Comparison of ENCODE assay signal across 9 cellular contexts in genomic region chr1:30778156-30778978, GRCh38. TPM values are rescaled to one million over a fixed set of nuclear protein-coding genes. Genes with fewer than 3 reads are reported as not detected.
A peak's percentile ranks its signal among the peaks of the same experiment; 100 is the strongest.
DNase-seq lines count a peak whose midpoint lies in the region; TF ChIP-seq lines count a peak whose summit lies in the region.
"Had no signal": no experiment of that assay in that cellular context is flagged by ENCODE, and none has a peak within 500 bp of the region (broad histone marks: within the 10 kb centered on the region; RNA-seq: fewer than 3 reads in every experiment).

No MANE protein-coding gene starts in this region.

- CTCF ChIA-PET in Calu3 (lab: Charles Lee), result interaction anchor here (1.1 to 3.4 kb wide), 3 partner anchors 10 to 57 kb away, joined by 3 to 116 read pairs (median 6); partner anchors contain the start of gene MATN1

- H3K18ac ChIP-seq in trophoblast cell (ENCODE audit: low read length), result no peak overlapping the region

- no peaks in the 10 kb centered on the region for H3K9me2 ChIP-seq in hepatocyte (replicated peaks; ENCODE audit: insufficient read depth)

- no peak overlapping the region for H2BK5ac ChIP-seq in trophoblast cell (ENCODE audit: low read depth, low read length, poor library complexity)

- no peak overlapping the region for H4K91ac ChIP-seq in trophoblast cell (ENCODE audit: low read depth, low read length)

- H3K23ac ChIP-seq in trophoblast cell (ENCODE audit: low read length), result no peak overlapping the region

- H3K27me3 ChIP-seq in hepatocyte (no peaks in the 10 kb centered on the region), trophoblast cell (ENCODE audit: insufficient read depth, low read length) (no peaks in the 10 kb centered on the region)
- H3K27me3 ChIP-seq: uterus had no signal

- no peak overlapping the region for H3K4me3 Mint-ChIP-seq in Calu3 (ENCODE audit: low read depth, unreplicated experiment)
- no peak overlapping the region for H3K4me3 Mint-ChIP-seq in endothelial cell (ENCODE audit: unreplicated experiment)

- H3K9me3 Mint-ChIP-seq in Calu3 (ENCODE audit: low read depth, unreplicated experiment), result no peaks in the 10 kb centered on the region
- no peaks in the 10 kb centered on the region for H3K9me3 Mint-ChIP-seq in endothelial cell (ENCODE audit: unreplicated experiment)

- no peak for TF ChIP-seq CTCF in Calu3 (IDR thresholded peaks at IDR 0.05; ENCODE audit: unreplicated experiment)
- no peak for TF ChIP-seq CTCF in hepatocyte (IDR thresholded peaks at IDR 0.05; ENCODE audit: poor library complexity)
- TF ChIP-seq CTCF in endothelial cell (IDR thresholded peaks at IDR 0.05; ENCODE audit: unreplicated experiment), result no peak

- no peak overlapping the region for H2BK12ac ChIP-seq in trophoblast cell (ENCODE audit: low read length)

- WGBS in hepatocyte (ENCODE audit: low lambda C conversion rate, missing lambda C conversion rate), result 76% methylated on average over 11 of the region's 11 CpGs
- WGBS in trophoblast cell (ENCODE audit: extremely low coverage, insufficient coverage, insufficient read length), result no CpG with 5 or more reads among the region's 11 CpGs

- H3K36me3 ChIP-seq in hepatocyte (replicated peaks; ENCODE audit: insufficient read depth, low read depth) (no peaks in the 10 kb centered on the region), trophoblast cell (ENCODE audit: control insufficient read depth in 1 of 2, insufficient read depth in 2 of 2, low read length in 2 of 2) (no peaks in the 10 kb centered on the region)
- H3K36me3 ChIP-seq: uterus had no signal

- intact Hi-C loops in Calu3 (cut with micrococcal nuclease; ENCODE audit: unreplicated experiment), result no loop called here

- H2AFZ ChIP-seq in hepatocyte (no peak overlapping the region), trophoblast cell (ENCODE audit: insufficient read depth, low read length, poor library complexity) (no peak overlapping the region)

- H4K8ac ChIP-seq in trophoblast cell (ENCODE audit: low read depth, low read length), result no peak overlapping the region

- H3K4ac ChIP-seq in trophoblast cell (ENCODE audit: low read depth, low read length), result no peak overlapping the region

- no peak overlapping the region for H2BK120ac ChIP-seq in trophoblast cell (ENCODE audit: insufficient read depth, low read length, poor library complexity)

- no peaks in the 10 kb centered on the region for H3K79me1 ChIP-seq in trophoblast cell (ENCODE audit: low read length)

- no peaks in the 10 kb centered on the region for H4K20me1 ChIP-seq in hepatocyte (ENCODE audit: insufficient read depth, poor library complexity, severe bottlenecking)

- DNase-seq in Calu3, result peak; percentile 61
- DNase-seq in HUDEP-2 (lab: John Stamatoyannopoulos, UW; ENCODE audit: unreplicated experiment in 76 of 76), result peak in 75 of 76 experiments; percentile 60 to 99 (median 98)
- peak; percentile 22 for DNase-seq in SK-N-DZ (ENCODE audit: low spot score)
- DNase-seq in hepatocyte (ENCODE audit: low spot score), result peak; percentile 76
- DNase-seq in amniotic stem cell (lab: John Stamatoyannopoulos, UW), result no peak
- DNase-seq in HuH-7.5 (ENCODE audit: low spot score), result no peak
- DNase-seq in endothelial cell (ENCODE audit: low spot score), result no peak
- DNase-seq in trophoblast cell, result no peak

- H3K27ac Mint-ChIP-seq in Calu3 (ENCODE audit: unreplicated experiment) (no peak overlapping the region), endothelial cell (ENCODE audit: unreplicated experiment) (no peak overlapping the region)

- H3K4me2 ChIP-seq in hepatocyte, result no peak overlapping the region
- no peak overlapping the region for H3K4me2 ChIP-seq in trophoblast cell (ENCODE audit: low read length)

- H3K4me1 Mint-ChIP-seq in Calu3 (ENCODE audit: low read depth, unreplicated experiment) (peaks cover 6% of the 10 kb centered on the region), endothelial cell (ENCODE audit: unreplicated experiment) (peaks cover 12% of the 10 kb centered on the region)

- no peaks in the 10 kb centered on the region for H3K79me2 ChIP-seq in hepatocyte
- no peaks in the 10 kb centered on the region for H3K79me2 ChIP-seq in trophoblast cell (ENCODE audit: control insufficient read depth, insufficient read depth, low read length, poor library complexity)

- no TSS peak for BruUV-seq in Calu3 (replicated peaks; lab: Mats Ljungman, UMichigan)

- no peak overlapping the region for H3K9ac ChIP-seq in trophoblast cell (ENCODE audit: low read length)

- H3K4me1 ChIP-seq in hepatocyte (ENCODE audit: insufficient read depth), result peaks cover 8% of the 10 kb centered on the region
- H3K4me1 ChIP-seq in trophoblast cell (ENCODE audit: control insufficient read depth in 1 of 2, insufficient read depth in 2 of 2, low read length in 2 of 2), result no peaks in the 10 kb centered on the region

- H3K9me3 ChIP-seq in hepatocyte (ENCODE audit: low read depth) (no peaks in the 10 kb centered on the region), trophoblast cell (ENCODE audit: insufficient read depth, low read depth, low read length) (no peaks in the 10 kb centered on the region)
- H3K9me3 ChIP-seq: uterus had no signal

- H4K12ac ChIP-seq in trophoblast cell (ENCODE audit: low read depth, low read length), result no peak overlapping the region

- H3K36me3 Mint-ChIP-seq in Calu3 (ENCODE audit: insufficient read depth, unreplicated experiment) (no peaks in the 10 kb centered on the region), endothelial cell (ENCODE audit: low read depth, unreplicated experiment) (no peaks in the 10 kb centered on the region)

- H3K4me3 ChIP-seq in hepatocyte, result no peak overlapping the region
- no peak overlapping the region for H3K4me3 ChIP-seq in trophoblast cell (ENCODE audit: low read depth, low read length)
- H3K4me3 ChIP-seq: uterus had no signal

- H2AK5ac ChIP-seq in trophoblast cell (ENCODE audit: low read length), result no peak overlapping the region

- no peak overlapping the region for H3K14ac ChIP-seq in trophoblast cell (ENCODE audit: low read length)

- H3K27me3 Mint-ChIP-seq in Calu3 (ENCODE audit: unreplicated experiment), result peaks cover 54% of the 10 kb centered on the region
- H3K27me3 Mint-ChIP-seq in endothelial cell (ENCODE audit: unreplicated experiment), result no peaks in the 10 kb centered on the region

- H3K27ac ChIP-seq in hepatocyte (no peak overlapping the region), trophoblast cell (ENCODE audit: low read depth, low read length) (no peak overlapping the region)
- H3K27ac ChIP-seq: uterus had no signal

RNA-seq across cellular contexts. Expression of gene LAPTM5, which starts 20.8 kb away (rescaled TPM):
- not detected in 2 replicates for total RNA-seq in Calu3 (2022)
- not detected in 2 replicates for polyA plus RNA-seq in SK-N-DZ (2014; cell fraction: cytosol; rRNA removed)
- polyA plus RNA-seq in SK-N-DZ (2014; cell fraction: nucleus; rRNA removed), result not detected in 2 replicates
- total RNA-seq in hepatocyte, result 3.2 and 5.1 TPM in 2 replicates
- polyA plus RNA-seq in hepatocyte, result 2.6 and 5.4 TPM in 2 replicates
- total RNA-seq in endothelial cell (ENCODE audit: unreplicated experiment), result 80.5 TPM
- polyA plus RNA-seq in trophoblast cell (2013), result 0.30 and 0.33 TPM in 2 replicates

RNA-seq across cellular contexts. Expression of gene MATN1, which starts 55.0 kb away (rescaled TPM):
- total RNA-seq in Calu3 (2022), result not detected in 2 replicates
- polyA plus RNA-seq in SK-N-DZ (2014; cell fraction: cytosol; rRNA removed), result not detected in 2 replicates
- 1.6 TPM in 1 of 2 replicates, not detected in the other for polyA plus RNA-seq in SK-N-DZ (2014; cell fraction: nucleus; rRNA removed)
- 0.47 and 2.0 TPM in 2 replicates for total RNA-seq in hepatocyte
- polyA plus RNA-seq in hepatocyte, result 3.4 and 3.7 TPM in 2 replicates
- 1.7 TPM for total RNA-seq in endothelial cell (ENCODE audit: unreplicated experiment)
- 0.04 and 0.10 TPM in 2 replicates for polyA plus RNA-seq in trophoblast cell (2013)

Comparison
In these comparisons a context has a peak if more than half of its experiments do, and no peak if none do; other contexts are left out.
1. DNase-seq: peak in Calu3 (single experiment), HUDEP-2 (75 of 76), SK-N-DZ (single experiment) and hepatocyte (single experiment); none in amniotic stem cell (single experiment), HuH-7.5 (single experiment), endothelial cell (single experiment) and trophoblast cell (0 of 2).
2. RNA of gene LAPTM5, which starts 20.8 kb away (total RNA-seq): 80.5 TPM in endothelial cell (single experiment); 3.2 to 5.1 TPM in hepatocyte and not detected in Calu3; every median in the first group is over 10 times any median in the second.